19 cellular contexts compared by ENCODE assay signal in genomic region chr22:35418088-35418487, GRCh38. TPM values are rescaled to one million over a fixed set of nuclear protein-coding genes. Genes with fewer than 3 reads are reported as not detected.
DNase-seq lines count a peak whose midpoint lies in the region; ATAC-seq, FAIRE-seq and TF ChIP-seq lines count a peak whose summit lies in the region.
"Had no signal": no experiment of that assay in that cellular context is flagged by ENCODE, and none has a peak within 500 bp of the region (broad histone marks: within the 10 kb centered on the region; RNA-seq: fewer than 3 reads in every experiment).

No MANE protein-coding gene starts in this region.

- H3K4me3 Mint-ChIP-seq in activated T-helper 17 cell treated with anti-CD3 and anti-CD28 coated beads, Interleukin-2, amount 50 U/mL, for 72 hours, result no peak overlapping the region
- H3K4me3 Mint-ChIP-seq: activated naive CD4-positive, alpha-beta T cell treated with anti-CD3 and anti-CD28 coated beads, Interleukin-2, amount 50 U/mL, for 24 hours; activated T-cell treated with anti-CD3 and anti-CD28 coated beads, Interleukin-2, amount 50 U/mL, for 72 hours; T-helper 2 cell treated with Interferon-gamma antibody and Interleukin-4, amounts not matched to agents 5 μg/mL and 100 μg/mL, for 36 hours had no signal

- intact Hi-C loops in kidney (cut with DNase I), result no loop called here

- H3K4me1 ChIP-seq in kidney (ENCODE audit: control insufficient read depth in 1 of 2, insufficient read depth in 1 of 2, low read depth in 1 of 2, low read length in 2 of 2), result no peaks in the 10 kb centered on the region
- H3K4me1 ChIP-seq: BE2C, gastroesophageal sphincter, suprapubic skin had no signal

- ATAC-seq in GM18502 (IDR thresholded peaks at IDR 0.05; ENCODE audit: poor library complexity, unreplicated experiment), result no peak
- ATAC-seq in activated T-helper 17 cell treated with anti-CD3 and anti-CD28 coated beads, Interleukin-2, amount 50 U/mL, for 72 hours (replicated peaks), result no peak
- ATAC-seq: gastroesophageal sphincter, left lung had no signal

- peaks cover 97% of the 10 kb centered on the region for H3K36me3 Mint-ChIP-seq in activated T-helper 17 cell treated with anti-CD3 and anti-CD28 coated beads, Interleukin-2, amount 50 U/mL, for 72 hours (ENCODE audit: low read depth)

- H3K27ac ChIP-seq in kidney (ENCODE audit: low read depth in 2 of 2, low read length in 2 of 2) (no peak overlapping the region), substantia nigra (ENCODE audit: low read depth, low read length, poor library complexity, severe bottlenecking) (no peak overlapping the region)
- H3K27ac ChIP-seq: coronary artery, gastroesophageal sphincter, left lung, suprapubic skin had no signal

- no peak for FAIRE-seq in kidney (lab: Jason Lieb, UNC)
- FAIRE-seq: endometrium, GM19239, H54 had no signal

- no peak overlapping the region for H3K27ac Mint-ChIP-seq in activated T-helper 17 cell treated with anti-CD3 and anti-CD28 coated beads, Interleukin-2, amount 50 U/mL, for 72 hours
- H3K27ac Mint-ChIP-seq: activated naive CD4-positive, alpha-beta T cell treated with anti-CD3 and anti-CD28 coated beads, Interleukin-2, amount 50 U/mL, for 24 hours; activated T-cell treated with anti-CD3 and anti-CD28 coated beads, Interleukin-2, amount 50 U/mL, for 72 hours; T-helper 2 cell treated with Interferon-gamma antibody and Interleukin-4, amounts not matched to agents 5 μg/mL and 100 μg/mL, for 36 hours had no signal

- no peaks in the 10 kb centered on the region for H3K9me3 Mint-ChIP-seq in activated T-helper 17 cell treated with anti-CD3 and anti-CD28 coated beads, Interleukin-2, amount 50 U/mL, for 72 hours
- H3K9me3 Mint-ChIP-seq: activated naive CD4-positive, alpha-beta T cell treated with anti-CD3 and anti-CD28 coated beads, Interleukin-2, amount 50 U/mL, for 24 hours; activated T-cell treated with anti-CD3 and anti-CD28 coated beads, Interleukin-2, amount 50 U/mL, for 72 hours; T-helper 2 cell treated with Interferon-gamma antibody and Interleukin-4, amounts not matched to agents 5 μg/mL and 100 μg/mL, for 36 hours had no signal

- no peaks in the 10 kb centered on the region for H3K4me1 Mint-ChIP-seq in activated T-helper 17 cell treated with anti-CD3 and anti-CD28 coated beads, Interleukin-2, amount 50 U/mL, for 72 hours
- H3K4me1 Mint-ChIP-seq: activated naive CD4-positive, alpha-beta T cell treated with anti-CD3 and anti-CD28 coated beads, Interleukin-2, amount 50 U/mL, for 24 hours had no signal

- no peak overlapping the region for H3K9ac ChIP-seq in kidney (ENCODE audit: low read length in 2 of 2)

- H3K27me3 Mint-ChIP-seq in activated T-helper 17 cell treated with anti-CD3 and anti-CD28 coated beads, Interleukin-2, amount 50 U/mL, for 72 hours, result no peaks in the 10 kb centered on the region
- H3K27me3 Mint-ChIP-seq: activated naive CD4-positive, alpha-beta T cell treated with anti-CD3 and anti-CD28 coated beads, Interleukin-2, amount 50 U/mL, for 24 hours had no signal

- H3K9me3 ChIP-seq in kidney (ENCODE audit: control insufficient read depth in 1 of 2, low read length in 2 of 2), result no peaks in the 10 kb centered on the region
- H3K9me3 ChIP-seq: BE2C, gastroesophageal sphincter, left lung, suprapubic skin had no signal

- H3K36me3 ChIP-seq in kidney (ENCODE audit: control insufficient read depth in 1 of 2, insufficient read depth in 2 of 2, low read length in 2 of 2), result peaks cover 21 to 30% of the 10 kb centered on the region in 2 donors

- no peak for TF ChIP-seq CTCF in kidney (IDR thresholded peaks at IDR 0.05; ENCODE audit: borderline replicate concordance, extremely low read depth, insufficient read depth)

- DNase-seq in AG08396 (ENCODE audit: low spot score) (peak; percentile 53), GM03348 (ENCODE audit: low spot score) (peak; percentile 53), amniotic epithelial cell (ENCODE audit: low read depth) (peak; percentile 47), kidney (peak; percentile 15), substantia nigra (lab: John Stamatoyannopoulos, UW) (no peak)
- DNase-seq: activated T-cell treated with anti-CD3 and anti-CD28 coated beads, Interleukin-2, amount 50 U/mL, for 72 hours; BE2C; NCI-H748 treated with DMSO at 0.1 percent for 48 hours had no signal

- no peak overlapping the region for H3K4me3 ChIP-seq in kidney (ENCODE audit: low read length in 2 of 2)
- H3K4me3 ChIP-seq: coronary artery, gastroesophageal sphincter, left lung, suprapubic skin had no signal

RNA-seq across cellular contexts. Expression of gene MCM5, which starts 18.1 kb away (rescaled TPM):
- total RNA-seq in kidney, result 26.4 TPM
- polyA plus RNA-seq in kidney (ENCODE audit: insufficient read depth, low read depth, low replicate concordance), result 10.2 TPM
- 100 to 1,000 TPM; 124 to 273 TPM for total RNA-seq in activated T-helper 17 cell treated with anti-CD3 and anti-CD28 coated beads, Interleukin-2, amount 50 U/mL, for 72 hours

RNA-seq across cellular contexts. Expression of gene HMOX1, which starts 37.2 kb away (rescaled TPM):
- total RNA-seq in kidney, result 37.7 TPM
- 234 TPM for polyA plus RNA-seq in kidney (ENCODE audit: insufficient read depth, low read depth, low replicate concordance)
- 1 to 10 TPM; 3.5 to 7.3 TPM for total RNA-seq in activated T-helper 17 cell treated with anti-CD3 and anti-CD28 coated beads, Interleukin-2, amount 50 U/mL, for 72 hours

Comparison
In these comparisons a context has a peak if more than half of its experiments do, and no peak if none do; other contexts are left out.
1. DNase-seq: peak in AG08396 (single experiment), GM03348 (single experiment), amniotic epithelial cell (single experiment) and kidney (single experiment); none in substantia nigra (0 of 49).